In genomic region chr1:21652937-21653743, GRCh38 we compare ENCODE assay signal across 17 cellular contexts. TPM values are rescaled to one million over a fixed set of nuclear protein-coding genes. Genes with fewer than 3 reads are reported as not detected.
DNase-seq lines count a peak whose midpoint lies in the region; ATAC-seq, FAIRE-seq and TF ChIP-seq lines count a peak whose summit lies in the region.
"Had no signal": no experiment of that assay in that cellular context is flagged by ENCODE, and none has a peak within 500 bp of the region (broad histone marks: within the 10 kb centered on the region; RNA-seq: fewer than 3 reads in every experiment).

No MANE protein-coding gene starts in this region.

- H3K79me2 ChIP-seq in K562 (ENCODE audit: control insufficient read depth, insufficient read depth, low read length) (peaks cover 14% of the 10 kb centered on the region), SK-N-SH (ENCODE audit: insufficient read depth) (no peaks in the 10 kb centered on the region)

- no peak overlapping the region for H3K4me3 ChIP-seq in CD4-positive, alpha-beta memory T cell (ENCODE audit: low read length in 2 of 2)
- H3K4me3 ChIP-seq in K562 (no peak overlapping the region), SK-N-SH (ENCODE audit: low read depth in 2 of 2, low read length in 1 of 2) (no peak overlapping the region)
- H3K4me3 ChIP-seq: psoas muscle had no signal

- peaks cover 7% of the 10 kb centered on the region for H3K9me1 ChIP-seq in K562 (ENCODE audit: control insufficient read depth, insufficient read depth, low read length)

- no peaks in the 10 kb centered on the region for H3K27me3 ChIP-seq in CD4-positive, alpha-beta memory T cell (ENCODE audit: insufficient read depth, low read length)
- H3K27me3 ChIP-seq in K562 (ENCODE audit: control insufficient read depth in 2 of 2, insufficient read depth in 2 of 2, low read length in 2 of 2) (no peaks in the 10 kb centered on the region; a peak in 1 of 5 replicates), SK-N-SH (ENCODE audit: insufficient read depth) (peaks cover 10% of the 10 kb centered on the region)

- WGBS in K562 (ENCODE audit: insufficient coverage, low coverage, missing lambda C conversion rate), result 60% methylated on average over 10 of the region's 10 CpGs
- WGBS in SK-N-SH (ENCODE audit: low lambda C conversion rate), result 82% methylated on average over 7 of the region's 10 CpGs

- TF ChIP-seq EP300 in K562 (IDR thresholded peaks at IDR 0.05; ENCODE audit: low read length) (no peak), SK-N-SH (IDR thresholded peaks at IDR 0.05; ENCODE audit: borderline replicate concordance in 1 of 2, low read depth in 1 of 2, low read length in 1 of 2) (no peak)

- peaks cover 8% of the 10 kb centered on the region for H3K4me1 ChIP-seq in CD4-positive, alpha-beta memory T cell (ENCODE audit: insufficient read depth, low read length)
- peaks cover 23 to 55% of the 10 kb centered on the region in 2 experiments; a peak in 4 of 5 replicates for H3K4me1 ChIP-seq in K562 (replicated peaks in 1 of 2; ENCODE audit: control insufficient read depth in 2 of 2, insufficient read depth in 2 of 2, low read length in 2 of 2)
- H3K4me1 ChIP-seq in SK-N-SH (ENCODE audit: control insufficient read depth in 1 of 2, insufficient read depth in 2 of 2, low read depth in 1 of 2, low read length in 1 of 2), result peaks cover 0 to 19% of the 10 kb centered on the region in 2 experiments; a peak in 1 of 4 replicates

- POLR2A ChIA-PET in CD4-positive, alpha-beta memory T cell (lab: Charles Lee; ENCODE audit: partially characterized antibody), result no interaction called here
- POLR2A ChIA-PET in K562 (lab: Yijun Ruan, JAX), result interaction anchor here (1.5 kb wide), 1 partner anchor 14 kb away, joined by 5 read pairs; no protein-coding TSS in a partner anchor
- POLR2A ChIA-PET in SK-N-SH (lab: Yijun Ruan, JAX), result no interaction called here

- intact Hi-C loops in CD4-positive, alpha-beta memory T cell (cut with micrococcal nuclease), result no loop called here
- intact Hi-C loops in K562 (cut with micrococcal nuclease) (no loop called here), natural killer cell (cut with micrococcal nuclease) (loop anchor here (10.0 kb wide), 1 partner anchor 398 kb away; no protein-coding TSS in a partner anchor)

- no peaks in the 10 kb centered on the region for H3K36me3 Mint-ChIP-seq in CD4-positive, alpha-beta memory T cell
- no peaks in the 10 kb centered on the region for H3K36me3 Mint-ChIP-seq in natural killer cell

- H3K4me3 Mint-ChIP-seq in CD4-positive, alpha-beta memory T cell, result peak overlapping the region in 7 of 8 donors; percentile 61 to 94 (median 80)
- H3K4me3 Mint-ChIP-seq in natural killer cell, result peak overlapping the region; percentile 75

- DNase-seq in CD4-positive, alpha-beta memory T cell, result no peak
- no peak for DNase-seq in K562 (ENCODE audit: extremely low read depth in 1 of 4, low spot score in 3 of 4)
- DNase-seq in natural killer cell, result no peak
- no peak for DNase-seq in GM20000 (ENCODE audit: low spot score)
- DNase-seq in NCI-H1417 treated with DMSO at 0.1 percent for 48 hours (lab: John Stamatoyannopoulos, UW), result no peak
- no peak for DNase-seq in SK-N-SH
- DNase-seq: amniotic stem cell; dermis blood vessel endothelial cell; NCI-H187 treated with DMSO at 0.1 percent for 48 hours; NCI-H774; stimulated activated CD8-positive, alpha-beta memory T cell treated with anti-CD3 and anti-CD28 coated beads, Interleukin-4, amount 100 ng/mL, for 48 hours had no signal

- no peaks in the 10 kb centered on the region for H3K9me2 ChIP-seq in SK-N-SH

- no peak overlapping the region for H2AFZ ChIP-seq in K562 (ENCODE audit: low read depth, low read length)
- no peak overlapping the region for H2AFZ ChIP-seq in SK-N-SH (ENCODE audit: low read depth)

- CTCF ChIA-PET in CD4-positive, alpha-beta memory T cell (lab: Charles Lee; ENCODE audit: partially characterized antibody), result no interaction called here
- CTCF ChIA-PET in K562 (lab: Yijun Ruan, JAX; ENCODE audit: low intra/inter-chr PET ratio) (no interaction called here), SK-N-SH (lab: Yijun Ruan, JAX) (interaction anchor here (0.6 to 1.3 kb wide), 4 partner anchors 14 to 283 kb away, joined by 3 to 4 read pairs (median 3); no protein-coding TSS in a partner anchor)

- H4K20me1 ChIP-seq in K562 (replicated peaks; ENCODE audit: control insufficient read depth, insufficient read depth, low read length) (peaks cover 38% of the 10 kb centered on the region; the same call in 1 of the 2 replicates), SK-N-SH (ENCODE audit: insufficient read depth) (no peaks in the 10 kb centered on the region)

- TF ChIP-seq CTCF in 22Rv1 (IDR thresholded peaks at IDR 0.05) (no peak), K562 (IDR thresholded peaks at IDR 0.05 in 2 of 3, conservative IDR thresholded peaks at IDR 0.05 in 1 of 3; ENCODE audit: insufficient read depth in 2 of 3, low read depth in 1 of 3, low read length in 3 of 3) (no peak), natural killer cell (IDR thresholded peaks at IDR 0.05) (no peak), GM20000 (IDR thresholded peaks at IDR 0.05; ENCODE audit: extremely low read depth, missing control alignments) (no peak), SK-N-SH (IDR thresholded peaks at IDR 0.05) (no peak)

- no peaks in the 10 kb centered on the region for H3K9me3 Mint-ChIP-seq in CD4-positive, alpha-beta memory T cell
- H3K9me3 Mint-ChIP-seq in natural killer cell, result no peaks in the 10 kb centered on the region

- H3K4me1 Mint-ChIP-seq in CD4-positive, alpha-beta memory T cell, result peaks cover 8 to 22% (median 15%) of the 10 kb centered on the region in 4 donors
- H3K4me1 Mint-ChIP-seq in natural killer cell, result peaks cover 6 to 18% of the 10 kb centered on the region in 2 donors

- in situ Hi-C loops in K562 (cut with MboI), result loop anchor here (10.0 to 25.0 kb wide), 2 partner anchors 141 to 398 kb away; partner anchors contain the start of gene ALPL

- no TSS peak for BruUV-seq in K562 (replicated peaks; lab: Mats Ljungman, UMichigan)

- peak overlapping the region; percentile 58 for H3K27ac ChIP-seq in 22Rv1
- H3K27ac ChIP-seq in CD4-positive, alpha-beta memory T cell (ENCODE audit: low read depth, low read length), result no peak overlapping the region
- H3K27ac ChIP-seq in K562 (ENCODE audit: extremely low read depth, low read depth, low read length), result no peak overlapping the region
- no peak overlapping the region for H3K27ac ChIP-seq in SK-N-SH (ENCODE audit: low read depth in 2 of 2, low read length in 1 of 2)
- H3K27ac ChIP-seq: HL-60, psoas muscle had no signal

- H3K27me3 Mint-ChIP-seq in CD4-positive, alpha-beta memory T cell, result peaks cover 0 to 2% of the 10 kb centered on the region in 2 donors
- H3K27me3 Mint-ChIP-seq in natural killer cell (ENCODE audit: low read depth in 2 of 2), result peaks cover 20 to 27% of the 10 kb centered on the region in 2 donors

- FAIRE-seq in K562 (lab: Jason Lieb, UNC), result peak; percentile 65
- FAIRE-seq: G401.6, H54 had no signal

- no peaks in the 10 kb centered on the region for H3F3A ChIP-seq in SK-N-SH (replicated peaks; ENCODE audit: insufficient read depth)

- peak overlapping the region in 2 of 7 donors; percentile 70 to 73 for H3K27ac Mint-ChIP-seq in CD4-positive, alpha-beta memory T cell
- no peak overlapping the region for H3K27ac Mint-ChIP-seq in natural killer cell

- ATAC-seq in K562 (0 out of 3 replicates have a peak, but pooled peaks have one; percentile 2), natural killer cell (no peak), GM18520 (IDR thresholded peaks at IDR 0.05; ENCODE audit: unreplicated experiment) (no peak)
- ATAC-seq: psoas muscle had no signal

- TF ChIP-seq POLR2A in K562 (conservative IDR thresholded peaks at IDR 0.05), result no peak

- no peak overlapping the region for H3K4me2 ChIP-seq in K562 (ENCODE audit: insufficient read depth, low read length)
- no peak overlapping the region for H3K4me2 ChIP-seq in SK-N-SH

- H3K9me3 ChIP-seq in CD4-positive, alpha-beta memory T cell (ENCODE audit: control insufficient read depth in 1 of 2, low read length in 2 of 2), result no peaks in the 10 kb centered on the region
- H3K9me3 ChIP-seq in K562 (replicated peaks; ENCODE audit: control insufficient read depth, insufficient read depth, low read depth, low read length) (no peaks in the 10 kb centered on the region), SK-N-SH (no peaks in the 10 kb centered on the region)
- H3K9me3 ChIP-seq: psoas muscle had no signal

- no peak for TF ChIP-seq RAD21 in K562 (CRISPR knock-in tag; conservative IDR thresholded peaks at IDR 0.05 in 1 of 2, IDR thresholded peaks at IDR 0.05 in 1 of 2)
- no peak for TF ChIP-seq RAD21 in SK-N-SH (IDR thresholded peaks at IDR 0.05; ENCODE audit: low read length)

- H3K36me3 ChIP-seq in CD4-positive, alpha-beta memory T cell (ENCODE audit: insufficient read depth, low read length), result no peaks in the 10 kb centered on the region
- H3K36me3 ChIP-seq in K562 (ENCODE audit: control insufficient read depth, insufficient read depth, low read length) (peaks cover 3% of the 10 kb centered on the region; the same call in 1 of the 3 replicates), SK-N-SH (replicated peaks in 1 of 2; ENCODE audit: control insufficient read depth in 1 of 2, insufficient read depth in 2 of 2, low read length in 1 of 2) (no peaks in the 10 kb centered on the region)

- peak overlapping the region in 1 of 2 experiments; percentile 83; a peak in 2 of 4 replicates for H3K9ac ChIP-seq in K562 (ENCODE audit: insufficient read depth in 1 of 2, low read depth in 2 of 2, low read length in 2 of 2)
- H3K9ac ChIP-seq in SK-N-SH, result no peak overlapping the region

RNA-seq across cellular contexts. Expression of gene RAP1GAP, which starts 16.0 kb away (rescaled TPM):
- under 1 TPM; 0.23 to 0.72 TPM for total RNA-seq in CD4-positive, alpha-beta memory T cell
- not detected for polyA plus RNA-seq in CD4-positive, alpha-beta memory T cell
- 41.9 and 97.0 TPM in 2 replicates for total RNA-seq in K562 (2011; cell fraction: chromatin; rRNA removed; ENCODE audit: low replicate concordance)
- total RNA-seq in K562 (2011; cell fraction: nucleolus; rRNA removed), result 41.8 and 44.9 TPM in 2 replicates
- total RNA-seq in K562 (2011; cell fraction: nucleoplasm; rRNA removed), result 34.0 and 35.7 TPM in 2 replicates
- 19.2 and 28.0 TPM in 2 replicates for total RNA-seq in K562 (2014; rRNA removed)
- total RNA-seq in K562 (2014; rRNA removed; fragmentation: Illumina TruSeq; extraction: Trizol), result 7.0 and 7.3 TPM in 2 replicates
- total RNA-seq in K562 (2015; rRNA removed; fragmentation: Illumina TruSeq; extraction: Trizol), result 9.5 and 9.7 TPM in 2 replicates
- total RNA-seq in K562 (2021), result 30.2 and 31.0 TPM in 2 replicates
- polyA plus RNA-seq in K562 (2011; rRNA removed), result 30.2 and 36.0 TPM in 2 replicates
- polyA plus RNA-seq in K562 (2011; cell fraction: cytosol; rRNA removed), result 27.3 and 36.3 TPM in 2 replicates
- 68.0 and 110 TPM in 2 replicates for polyA plus RNA-seq in K562 (2011; cell fraction: nucleus; rRNA removed)
- 23.3 and 41.5 TPM in 2 replicates for polyA plus RNA-seq in K562 (2012)
- polyA plus RNA-seq in K562 (2014; fragmentation: Illumina TruSeq; extraction: Trizol), result 23.5 and 26.5 TPM in 2 replicates
- under 1 TPM; 0.29 to 0.51 TPM for polyA plus RNA-seq in K562 (2014; fragmentation: Nextera tagmentation; extraction: Ambion mirVana)
- 21.7 and 22.3 TPM in 2 replicates for polyA plus RNA-seq in K562 (2014; rRNA removed)
- polyA minus RNA-seq in K562 (2011; rRNA and poly(A)+ RNA removed), result 25.4 and 27.5 TPM in 2 replicates
- 22.4 and 26.1 TPM in 2 replicates for polyA minus RNA-seq in K562 (2011; cell fraction: cytosol; rRNA and poly(A)+ RNA removed)
- polyA minus RNA-seq in K562 (2011; cell fraction: nucleus; rRNA and poly(A)+ RNA removed), result 26.9 and 27.0 TPM in 2 replicates
- 1 to 10 TPM in 1 of 3 donors, under 1 TPM in 1, not detected in 1; 0.47 to 1.1 TPM for total RNA-seq in natural killer cell
- 0.78 and 0.99 TPM in 2 replicates for polyA plus RNA-seq in SK-N-SH (2012; rRNA removed)
- polyA plus RNA-seq in SK-N-SH (2012; cell fraction: cytosol; rRNA removed), result 0.53 and 0.84 TPM in 2 replicates
- 0.89 and 1.3 TPM in 2 replicates for polyA plus RNA-seq in SK-N-SH (2012; cell fraction: nucleus; rRNA removed)
